ENCODE assay signal across 27 cellular contexts in genomic region chr12:4959381-4959780, GRCh38. TPM values are rescaled to one million over a fixed set of nuclear protein-coding genes. Genes with fewer than 3 reads are reported as not detected.
"Had no signal": no experiment of that assay in that cellular context is flagged by ENCODE, and none has a peak within 500 bp of the region (broad histone marks: within the 10 kb centered on the region; RNA-seq: fewer than 3 reads in every experiment).

No MANE protein-coding gene starts in this region.

- DNase-seq: colonic mucosa; dermis blood vessel endothelial cell; effector CD4-positive, alpha-beta T cell; erythroblast; foreskin keratinocyte; immature natural killer cell; mesenchymal stem cell; midbrain; naive B cell; psoas muscle; spleen; stimulated activated CD4-positive, alpha-beta T cell treated with anti-CD3 and anti-CD28 coated beads, Interleukin-15, amount 100 ng/mL, for 24 hours; stimulated activated CD4-positive, alpha-beta T cell treated with anti-CD3 and anti-CD28 coated beads, Interleukin-1b, Interleukin-23, amount 100 ng/mL, for 48 hours; stimulated activated CD4-positive, alpha-beta T cell treated with anti-CD3 and anti-CD28 coated beads, Interleukin-4, amount 100 ng/mL, for 24 hours; transverse colon had no signal

- H3K4me1 Mint-ChIP-seq: immature natural killer cell; stimulated activated memory B cell treated with anti-CD40 and anti-IgM and Interleukin-4, amounts not matched to agents 10 μg/mL and 1 μg/mL and 100 μg/mL, for 72 hours had no signal

- H3K36me3 Mint-ChIP-seq: immature natural killer cell; naive B cell; stimulated activated memory B cell treated with anti-CD40 and anti-IgM and Interleukin-4, amounts not matched to agents 10 μg/mL and 1 μg/mL and 100 μg/mL, for 72 hours had no signal

- H3K36me3 ChIP-seq: colonic mucosa, spleen, thoracic aorta, transverse colon had no signal

- H3K4me1 ChIP-seq: colonic mucosa, foreskin keratinocyte, parathyroid adenoma, psoas muscle, spleen, transverse colon had no signal

- H3K4me3 Mint-ChIP-seq: endodermal cell; immature natural killer cell; naive B cell; nephron; stimulated activated memory B cell treated with anti-CD40 and anti-IgM and Interleukin-4, amounts not matched to agents 10 μg/mL and 1 μg/mL and 100 μg/mL, for 72 hours; stimulated activated naive CD8-positive, alpha-beta T cell treated with anti-CD3 and anti-CD28 coated beads, Interleukin-15, Interleukin-2, amounts not matched to agents 100 ng/mL and 50 ng/mL, for 24 hours had no signal

- H2AFZ ChIP-seq: parathyroid adenoma had no signal

- H3K4me3 ChIP-seq: colonic mucosa, lung, psoas muscle, spleen, transverse colon had no signal

- H3K27me3 ChIP-seq: colonic mucosa had no signal

- H3K27ac ChIP-seq: colonic mucosa, foreskin keratinocyte, parathyroid adenoma, psoas muscle, spleen, thoracic aorta had no signal

- H3K79me2 ChIP-seq: parathyroid adenoma had no signal

- H3K9me3 ChIP-seq: colonic mucosa, psoas muscle, spleen, thoracic aorta, transverse colon had no signal

- ATAC-seq: foreskin keratinocyte; psoas muscle; sciatic nerve; stimulated activated memory B cell treated with anti-CD40 and anti-IgM and Interleukin-4, amounts not matched to agents 10 μg/mL and 1 μg/mL and 100 μg/mL, for 72 hours had no signal

- H3K9me3 Mint-ChIP-seq: endodermal cell; immature natural killer cell; naive B cell; nephron; stimulated activated memory B cell treated with anti-CD40 and anti-IgM and Interleukin-4, amounts not matched to agents 10 μg/mL and 1 μg/mL and 100 μg/mL, for 72 hours; stimulated activated naive CD8-positive, alpha-beta T cell treated with anti-CD3 and anti-CD28 coated beads, Interleukin-15, Interleukin-2, amounts not matched to agents 100 ng/mL and 50 ng/mL, for 24 hours had no signal

- H3K9ac ChIP-seq: parathyroid adenoma had no signal

RNA-seq across cellular contexts. Expression of gene KCNA1, which starts 49.7 kb away (rescaled TPM):
- total RNA-seq: endodermal cell, endothelial cell of umbilical vein, foreskin keratinocyte, left cardiac atrium, left ventricle myocardium superior had no signal
- polyA plus RNA-seq: endothelial cell of umbilical vein, foreskin keratinocyte, immature natural killer cell, keratinocyte had no signal
